In the genomic region with DNA sequence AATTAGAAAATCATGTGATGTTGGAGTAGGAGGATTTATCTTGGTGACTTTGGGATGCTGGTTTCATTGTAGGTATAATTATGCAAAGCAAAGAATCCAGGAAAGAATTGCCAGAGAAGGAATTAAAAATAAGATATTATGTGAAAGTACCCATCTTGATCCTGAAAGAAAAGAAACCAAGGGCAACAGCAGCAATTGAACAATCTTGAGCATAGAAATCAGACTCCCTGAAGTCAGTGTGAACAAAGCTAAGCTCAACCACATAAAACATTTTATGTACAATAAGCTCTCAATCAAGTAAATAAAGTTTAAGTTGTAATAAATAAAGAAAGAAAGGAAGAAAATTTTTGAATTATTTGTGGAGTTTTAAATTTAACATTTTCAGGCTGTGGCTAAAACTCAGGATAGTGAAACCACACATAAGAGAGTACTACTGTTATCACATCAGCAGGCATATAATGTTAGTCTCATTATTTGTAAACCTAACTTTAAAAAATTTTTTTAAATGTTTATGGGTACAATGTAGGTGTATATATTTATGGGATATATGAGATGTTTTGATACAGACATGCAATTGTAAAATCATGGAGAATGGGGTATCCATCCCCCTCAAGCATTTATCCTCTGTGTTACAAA, we compare ENCODE assay signal across 1 cellular context.
TF ChIP-seq lines count a peak whose summit lies in the region.

No MANE protein-coding gene starts in this region.

TF ChIP-seq in GM12878, 131 proteins besides CTCF, POLR2A, EP300 and RAD21 (continued from another document):
- TF ChIP-seq ZNF24 (IDR thresholded peaks at IDR 0.05) (0 out of 2 replicates have a peak, but pooled peaks have one; percentile 2), JUNB (IDR thresholded peaks at IDR 0.05) (peak; percentile 82), POLR2AphosphoS5 (IDR thresholded peaks at IDR 0.05; ENCODE audit: low read length) (peak; percentile 4; the same call in 1 of the 2 replicates), CHD2 (IDR thresholded peaks at IDR 0.05; ENCODE audit: borderline replicate concordance, low read depth, low read length) (no peak), ZNF274 (IDR thresholded peaks at IDR 0.05; ENCODE audit: insufficient read depth, insufficient read length) (no peak)
